In genomic region chr12:59736786-59737185, GRCh38 we compare ENCODE assay signal across 9 cellular contexts.
DNase-seq lines count a peak whose midpoint lies in the region.
"Had no signal": no experiment of that assay in that cellular context is flagged by ENCODE, and none has a peak within 500 bp of the region (broad histone marks: within the 10 kb centered on the region; RNA-seq: fewer than 3 reads in every experiment).

No MANE protein-coding gene starts in this region.

- no peak overlapping the region for H3K18ac ChIP-seq in mesendoderm (ENCODE audit: low read length)

- no CpG with 5 or more reads among the region's 1 CpG for WGBS in mesendoderm (ENCODE audit: extremely low coverage, insufficient coverage, low lambda C conversion rate)

- H3K56ac ChIP-seq in mesendoderm (ENCODE audit: low read length): no peak overlapping the region

- no peaks in the 10 kb centered on the region for H3K27me3 ChIP-seq in mesendoderm (ENCODE audit: insufficient read depth, low read length, poor library complexity)

- no peak overlapping the region for H2BK5ac ChIP-seq in mesendoderm (ENCODE audit: low read length)

- no peaks in the 10 kb centered on the region for H3K79me1 ChIP-seq in mesendoderm (ENCODE audit: low read length)

- H3K4me1 ChIP-seq in mesendoderm (ENCODE audit: control insufficient read depth, low read depth, low read length): peaks cover 5% of the 10 kb centered on the region

- peak overlapping the region; percentile 74 for H3K27ac ChIP-seq in mesendoderm (ENCODE audit: low read depth, low read length)

- H4K8ac ChIP-seq in mesendoderm (ENCODE audit: low read depth, low read length): no peak overlapping the region

- no peak overlapping the region for H2BK15ac ChIP-seq in mesendoderm (replicated peaks; ENCODE audit: low read depth)

- H3K4ac ChIP-seq in mesendoderm (ENCODE audit: low read depth, low read length): no peak overlapping the region

- no peak overlapping the region for H3K23ac ChIP-seq in mesendoderm (ENCODE audit: low read length)

- no peak overlapping the region for H3K4me2 ChIP-seq in mesendoderm (ENCODE audit: low read length)

- H3K36me3 ChIP-seq in mesendoderm (ENCODE audit: control insufficient read depth, insufficient read depth, low read length): no peaks in the 10 kb centered on the region

- H3K79me2 ChIP-seq in mesendoderm (ENCODE audit: control insufficient read depth, insufficient read depth, low read length): no peaks in the 10 kb centered on the region

- H2AK5ac ChIP-seq in mesendoderm (ENCODE audit: low read length): no peak overlapping the region

- H3K4me3 ChIP-seq in mesendoderm (ENCODE audit: low read length): no peak overlapping the region

- no peak overlapping the region for H2BK120ac ChIP-seq in mesendoderm (ENCODE audit: low read depth, low read length)

- DNase-seq in DMS53 (lab: John Stamatoyannopoulos, UW): peak; percentile 81
- peak; percentile 82 for DNase-seq in NCI-H146 treated with DMSO at 0.1 percent for 48 hours (lab: John Stamatoyannopoulos, UW; ENCODE audit: unreplicated experiment)
- DNase-seq in brain pericyte (ENCODE audit: low read depth, low spot score): peak; percentile 12
- DNase-seq in mesendoderm: peak; percentile 95
- no peak for DNase-seq in CD1c-positive myeloid dendritic cell (ENCODE audit: extremely low spot score)
- DNase-seq in mucosa of gallbladder (ENCODE audit: low spot score): no peak
- no peak for DNase-seq in NCI-H1436 treated with DMSO at 0.1 percent for 48 hours (lab: John Stamatoyannopoulos, UW)
- DNase-seq in germinal center (ENCODE audit: low spot score): no peak
- DNase-seq: stimulated activated naive B cell treated with anti-CD40 and anti-IgM and Interleukin-4, amounts not matched to agents 10 μg/mL and 1 μg/mL and 100 μg/mL, for 72 hours had no signal

- no peak overlapping the region for H4K5ac ChIP-seq in mesendoderm (ENCODE audit: low read length)

- H3K9ac ChIP-seq in mesendoderm (ENCODE audit: low read length): no peak overlapping the region

Comparison
In these comparisons a context has a peak if more than half of its experiments do, and no peak if none do; other contexts are left out.
1. DNase-seq: peak in DMS53 (single experiment), NCI-H146 treated with DMSO at 0.1 percent for 48 hours (single experiment), brain pericyte (single experiment) and mesendoderm (single experiment); none in CD1c-positive myeloid dendritic cell (single experiment), mucosa of gallbladder (single experiment), NCI-H1436 treated with DMSO at 0.1 percent for 48 hours (single experiment) and germinal center (single experiment).